In the genomic region with DNA sequence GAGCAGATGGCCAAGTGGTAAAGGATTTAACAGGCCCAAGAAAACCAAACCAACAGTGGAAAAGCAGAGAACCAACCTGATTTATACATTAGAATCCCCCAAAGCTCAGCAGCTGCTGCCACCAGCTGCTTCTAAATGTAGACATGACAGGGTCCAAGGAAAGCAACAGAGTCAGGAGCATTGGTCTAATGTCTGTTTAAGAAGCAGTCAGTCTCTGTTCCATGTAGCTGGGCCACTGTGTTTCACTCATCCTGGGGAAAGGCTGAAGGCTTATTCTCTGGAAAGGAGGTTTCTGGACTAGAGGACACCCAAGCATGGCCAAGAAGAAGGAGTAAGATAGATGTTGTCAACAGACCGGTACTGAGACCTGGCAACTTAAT, we compare ENCODE assay signal across 23 cellular contexts.
DNase-seq lines count a peak whose midpoint lies in the region; ATAC-seq, FAIRE-seq and TF ChIP-seq lines count a peak whose summit lies in the region.
"Had no signal": no experiment of that assay in that cellular context is flagged by ENCODE, and none has a peak within 500 bp of the region (broad histone marks: within the 10 kb centered on the region; RNA-seq: fewer than 3 reads in every experiment).

No MANE protein-coding gene starts in this region.

- peaks cover 15% of the 10 kb centered on the region for H3K4me1 Mint-ChIP-seq in Caco-2 (ENCODE audit: low read depth, unreplicated experiment)
- H3K4me1 Mint-ChIP-seq in astrocyte (ENCODE audit: low read depth, unreplicated experiment) = no peaks in the 10 kb centered on the region
- H3K4me1 Mint-ChIP-seq in activated CD8-positive, alpha-beta T cell treated with anti-CD3 and anti-CD28 coated beads for 36 hours (ENCODE audit: low read depth) = no peaks in the 10 kb centered on the region

- CTCF ChIA-PET in Caco-2 (lab: Charles Lee) = no interaction called here
- CTCF ChIA-PET in activated CD8-positive, alpha-beta T cell treated with anti-CD3 and anti-CD28 coated beads for 36 hours (lab: Charles Lee) = interaction anchor here (0.7 to 2.5 kb wide), 2 partner anchors 11 to 41 kb away, joined by 3 to 17 read pairs; no protein-coding TSS in a partner anchor

- H3K9me3 Mint-ChIP-seq in Caco-2 (ENCODE audit: unreplicated experiment) (peaks cover 21% of the 10 kb centered on the region), astrocyte (ENCODE audit: unreplicated experiment) (peaks cover 5% of the 10 kb centered on the region)
- no peaks in the 10 kb centered on the region for H3K9me3 Mint-ChIP-seq in activated CD8-positive, alpha-beta T cell treated with anti-CD3 and anti-CD28 coated beads for 36 hours
- H3K9me3 Mint-ChIP-seq: CD4-positive, alpha-beta T cell had no signal

- H3F3A ChIP-seq in Loucy (ENCODE audit: low read depth) = no peaks in the 10 kb centered on the region

- WGBS in heart left ventricle, 4 donors = 65 to 84% (median 74%) methylated on average over 1 of the region's 1 CpG

- H3K9me2 ChIP-seq in Loucy (replicated peaks; ENCODE audit: low read depth, low read length) = no peaks in the 10 kb centered on the region

- H3K27me3 ChIP-seq in Caco-2 (replicated peaks; ENCODE audit: control insufficient read depth, insufficient read depth, low read length) (no peaks in the 10 kb centered on the region), Loucy (ENCODE audit: insufficient read depth, low read length, poor library complexity, severe bottlenecking) (no peaks in the 10 kb centered on the region), astrocyte (ENCODE audit: insufficient read depth, low read length) (no peaks in the 10 kb centered on the region), heart left ventricle (no peaks in the 10 kb centered on the region)

- no peak overlapping the region for H3K4me2 ChIP-seq in Loucy (ENCODE audit: low read depth, low read length, poor library complexity, severe bottlenecking)
- H3K4me2 ChIP-seq in astrocyte (ENCODE audit: low read length) = no peak overlapping the region
- H3K4me2 ChIP-seq: PC-9 had no signal

- no peaks in the 10 kb centered on the region for H3K36me3 Mint-ChIP-seq in Caco-2 (ENCODE audit: insufficient read depth, unreplicated experiment)
- H3K36me3 Mint-ChIP-seq in astrocyte (ENCODE audit: low read depth, unreplicated experiment) = no peaks in the 10 kb centered on the region
- H3K36me3 Mint-ChIP-seq in activated CD8-positive, alpha-beta T cell treated with anti-CD3 and anti-CD28 coated beads for 36 hours (ENCODE audit: low read depth) = no peaks in the 10 kb centered on the region

- TF ChIP-seq CTCF in Caco-2 (IDR thresholded peaks at IDR 0.05; ENCODE audit: insufficient read depth in 1 of 2, low read depth in 1 of 2, low read length in 1 of 2, severe bottlenecking in 1 of 2, unreplicated experiment in 1 of 2) (no peak), Loucy (conservative IDR thresholded peaks at IDR 0.05; ENCODE audit: low read length) (no peak), astrocyte (IDR thresholded peaks at IDR 0.05; ENCODE audit: insufficient read depth, low read depth, low read length) (no peak), heart left ventricle (IDR thresholded peaks at IDR 0.05) (no peak)
- TF ChIP-seq CTCF in activated CD8-positive, alpha-beta T cell treated with anti-CD3 and anti-CD28 coated beads for 36 hours (IDR thresholded peaks at IDR 0.05) = no peak

- no peaks in the 10 kb centered on the region for H3K27me3 Mint-ChIP-seq in Caco-2 (ENCODE audit: insufficient read depth, unreplicated experiment)
- peaks cover 2% of the 10 kb centered on the region for H3K27me3 Mint-ChIP-seq in astrocyte (ENCODE audit: low read depth, unreplicated experiment)
- peaks cover 5% of the 10 kb centered on the region for H3K27me3 Mint-ChIP-seq in activated CD8-positive, alpha-beta T cell treated with anti-CD3 and anti-CD28 coated beads for 36 hours
- H3K27me3 Mint-ChIP-seq: CD4-positive, alpha-beta T cell had no signal

- H3K4me3 Mint-ChIP-seq in Caco-2 (ENCODE audit: unreplicated experiment) = no peak overlapping the region
- no peak overlapping the region for H3K4me3 Mint-ChIP-seq in astrocyte (ENCODE audit: unreplicated experiment)
- H3K4me3 Mint-ChIP-seq in activated CD8-positive, alpha-beta T cell treated with anti-CD3 and anti-CD28 coated beads for 36 hours = no peak overlapping the region
- H3K4me3 Mint-ChIP-seq: CD4-positive, alpha-beta T cell had no signal

- no TSS peak for BruUV-seq in Caco-2 (replicated peaks; lab: Mats Ljungman, UMichigan)

- POLR2A ChIA-PET in Caco-2 (lab: Charles Lee) = no interaction called here
- POLR2A ChIA-PET in activated CD8-positive, alpha-beta T cell treated with anti-CD3 and anti-CD28 coated beads for 36 hours (lab: Charles Lee) = interaction anchor here (1.0 kb wide), 1 partner anchor 9 kb away, joined by 3 read pairs; no protein-coding TSS in a partner anchor

- FAIRE-seq in astrocyte (lab: Jason Lieb, UNC) = no peak
- FAIRE-seq: GM12878, HepG2 had no signal

- H3K9me3 ChIP-seq in Caco-2 (no peaks in the 10 kb centered on the region), Loucy (ENCODE audit: insufficient read depth, low read depth, low read length) (no peaks in the 10 kb centered on the region), astrocyte (ENCODE audit: insufficient read depth, low read depth, low read length) (no peaks in the 10 kb centered on the region), heart left ventricle (no peaks in the 10 kb centered on the region)

- H3K4me3 ChIP-seq in Caco-2 (ENCODE audit: low read depth, low read length) (no peak overlapping the region), Loucy (ENCODE audit: low read length, poor library complexity, severe bottlenecking) (no peak overlapping the region), astrocyte (ENCODE audit: insufficient read depth, low read depth, low read length) (no peak overlapping the region), heart left ventricle (no peak overlapping the region)
- H3K4me3 ChIP-seq: GM12878, PC-9 had no signal

- H3K4me1 ChIP-seq in Caco-2 (peaks cover 13% of the 10 kb centered on the region), Loucy (ENCODE audit: insufficient read depth, low read length, poor library complexity, severe bottlenecking) (no peaks in the 10 kb centered on the region), astrocyte (ENCODE audit: insufficient read depth, low read length) (peaks cover 9% of the 10 kb centered on the region), heart left ventricle (no peaks in the 10 kb centered on the region)

- H3K36me3 ChIP-seq in Caco-2 (ENCODE audit: control insufficient read depth, insufficient read depth, low read length) (no peaks in the 10 kb centered on the region), Loucy (ENCODE audit: insufficient read depth, low read length) (no peaks in the 10 kb centered on the region), astrocyte (ENCODE audit: insufficient read depth, low read length) (no peaks in the 10 kb centered on the region), heart left ventricle (no peaks in the 10 kb centered on the region)

- no peak overlapping the region for H3K9ac ChIP-seq in Loucy (ENCODE audit: low read depth, low read length, poor library complexity, severe bottlenecking)
- no peak overlapping the region for H3K9ac ChIP-seq in astrocyte (ENCODE audit: low read length)

- H2AFZ ChIP-seq in Loucy (ENCODE audit: low read length) (0 out of 2 replicates have a peak overlapping the region, but pooled peaks have one; percentile 33), astrocyte (ENCODE audit: low read depth, low read length) (peak overlapping the region; percentile 2)
- H2AFZ ChIP-seq: PC-9 had no signal

- H3K27ac Mint-ChIP-seq in Caco-2 (ENCODE audit: unreplicated experiment) = peak overlapping the region; percentile 56
- no peak overlapping the region for H3K27ac Mint-ChIP-seq in astrocyte (ENCODE audit: unreplicated experiment)
- no peak overlapping the region for H3K27ac Mint-ChIP-seq in activated CD8-positive, alpha-beta T cell treated with anti-CD3 and anti-CD28 coated beads for 36 hours
- H3K27ac Mint-ChIP-seq: CD4-positive, alpha-beta T cell had no signal

- no peak overlapping the region for H3K27ac ChIP-seq in astrocyte (ENCODE audit: low read depth, low read length)
- no peak overlapping the region for H3K27ac ChIP-seq in heart left ventricle
- H3K27ac ChIP-seq: PC-9, RWPE1 had no signal

- intact Hi-C loops in Caco-2 (cut with micrococcal nuclease; ENCODE audit: unreplicated experiment) = no loop called here
- intact Hi-C loops in activated CD8-positive, alpha-beta T cell treated with anti-CD3 and anti-CD28 coated beads for 36 hours (cut with micrococcal nuclease) = no loop called here
- intact Hi-C loops in heart left ventricle (cut with DNase I) = no loop called here

- no peak for DNase-seq in Caco-2
- DNase-seq in astrocyte (ENCODE audit: low read depth) = no peak
- peak; percentile 54 for DNase-seq in myocyte (ENCODE audit: low read depth)
- DNase-seq in NCI-H2107 treated with DMSO at 0.1 percent for 48 hours (lab: John Stamatoyannopoulos, UW; ENCODE audit: unreplicated experiment) = no peak
- no peak for DNase-seq in activated CD8-positive, alpha-beta T cell treated with anti-CD3 and anti-CD28 coated beads for 36 hours
- no peak for DNase-seq in heart left ventricle
- DNase-seq: Calu3; CD4-positive, alpha-beta T cell; H7; MM.1S; NCI-H1092; NCI-H146; NCI-H2029 treated with DMSO at 0.1 percent for 48 hours; NCI-H2171 treated with DMSO at 0.1 percent for 48 hours; NCI-H446; NCI-H748 treated with DMSO at 0.1 percent for 48 hours; PC-9; SIG-M5 had no signal

- H3K79me2 ChIP-seq in Loucy (ENCODE audit: insufficient read depth, low read length) (no peaks in the 10 kb centered on the region), astrocyte (ENCODE audit: insufficient read depth, low read length) (no peaks in the 10 kb centered on the region)

- ATAC-seq in activated CD8-positive, alpha-beta T cell treated with anti-CD3 and anti-CD28 coated beads for 36 hours = no peak
- ATAC-seq in heart left ventricle (no peak), HG02970 (IDR thresholded peaks at IDR 0.05; ENCODE audit: low FRiP score, unreplicated experiment) (no peak)
- ATAC-seq: GM12878, HepG2 had no signal

- H4K20me1 ChIP-seq in Loucy (ENCODE audit: insufficient read depth, low read length, poor library complexity, severe bottlenecking) = no peaks in the 10 kb centered on the region
- no peaks in the 10 kb centered on the region for H4K20me1 ChIP-seq in astrocyte (ENCODE audit: insufficient read depth, low read length)

- TF ChIP-seq POLR2A in heart left ventricle (IDR thresholded peaks at IDR 0.05) = no peak
